Comparison of ENCODE assay signal across 8 cellular contexts in the genomic region with DNA sequence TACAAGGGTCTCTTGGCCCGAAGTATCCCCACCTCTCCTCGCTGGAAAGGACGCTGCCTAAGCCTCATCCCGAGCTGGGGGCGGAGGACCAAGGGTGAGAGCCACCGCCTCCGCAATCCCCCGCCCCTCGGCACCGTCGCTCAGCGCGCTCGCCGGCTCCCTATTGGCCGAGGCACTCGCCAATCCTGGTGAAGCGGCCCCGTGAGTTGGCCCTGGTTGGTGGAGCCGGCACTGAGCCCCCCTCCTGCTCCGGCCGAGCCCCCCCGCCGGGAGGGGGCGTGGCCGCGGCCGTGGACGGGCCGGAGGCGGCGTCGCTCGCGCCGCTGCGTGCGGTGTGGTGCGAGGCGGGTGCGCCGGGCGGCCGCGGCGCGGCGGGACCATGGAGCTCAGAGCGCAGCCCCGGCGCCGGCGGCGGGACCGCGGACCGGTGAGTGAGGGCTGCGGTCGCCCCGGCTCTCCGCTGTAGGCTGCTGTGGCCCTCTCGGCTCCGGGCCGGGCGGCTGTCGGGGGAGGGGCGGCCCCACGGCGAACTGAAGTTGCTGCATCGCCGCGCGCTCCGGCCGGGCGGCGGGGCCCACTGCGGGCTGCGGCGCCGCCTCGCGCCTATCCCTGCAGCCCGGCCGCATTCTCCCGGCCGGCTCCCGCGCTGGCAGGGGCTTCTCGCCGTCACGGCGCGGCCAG. TPM values are rescaled to one million over a fixed set of nuclear protein-coding genes. Genes with fewer than 3 reads are reported as not detected.
A peak's percentile ranks its signal among the peaks of the same experiment; 100 is the strongest.
DNase-seq lines count a peak whose midpoint lies in the region; ATAC-seq and TF ChIP-seq lines count a peak whose summit lies in the region.

A gene with protein sequence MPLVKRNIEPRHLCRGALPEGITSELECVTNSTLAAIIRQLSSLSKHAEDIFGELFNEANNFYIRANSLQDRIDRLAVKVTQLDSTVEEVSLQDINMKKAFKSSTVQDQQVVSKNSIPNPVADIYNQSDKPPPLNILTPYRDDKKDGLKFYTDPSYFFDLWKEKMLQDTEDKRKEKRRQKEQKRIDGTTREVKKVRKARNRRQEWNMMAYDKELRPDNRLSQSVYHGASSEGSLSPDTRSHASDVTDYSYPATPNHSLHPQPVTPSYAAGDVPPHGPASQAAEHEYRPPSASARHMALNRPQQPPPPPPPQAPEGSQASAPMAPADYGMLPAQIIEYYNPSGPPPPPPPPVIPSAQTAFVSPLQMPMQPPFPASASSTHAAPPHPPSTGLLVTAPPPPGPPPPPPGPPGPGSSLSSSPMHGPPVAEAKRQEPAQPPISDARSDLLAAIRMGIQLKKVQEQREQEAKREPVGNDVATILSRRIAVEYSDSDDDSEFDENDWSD (plus strand): TSS at position 291 of the 681 bp plus-strand sequence. CDS start 84,588 bp downstream, outside the sequence.

- H3K4me3 ChIP-seq in fibroblast of pulmonary artery (replicated peaks; ENCODE audit: low read depth, low read length) (peak within 1 kb of the TSS; percentile 58), subcutaneous abdominal adipose tissue (ENCODE audit: low read depth in 1 of 5, low read length in 5 of 5) (peak within 1 kb of the TSS; percentile 70 to 86 (median 75))

- H3K27me3 ChIP-seq in subcutaneous abdominal adipose tissue (ENCODE audit: control insufficient read depth in 5 of 5, insufficient read depth in 4 of 5, low read length in 5 of 5) = peaks cover 0 to 2% (median 0%) of the 10 kb centered on the region in 5 donors

- H3K4me1 ChIP-seq in subcutaneous abdominal adipose tissue (ENCODE audit: control insufficient read depth in 5 of 5, insufficient read depth in 5 of 5, low read length in 5 of 5) = peaks cover 4 to 37% (median 34%) of the 10 kb centered on the region in 5 donors

- ATAC-seq in GM19438 (IDR thresholded peaks at IDR 0.05; ENCODE audit: low read depth, unreplicated experiment) = peak; percentile 97
- peak; percentile 84 for ATAC-seq in HG03469 (IDR thresholded peaks at IDR 0.05; ENCODE audit: unreplicated experiment)

- H3K27ac ChIP-seq in C4-2B (peak within 1 kb of the TSS; percentile 66), subcutaneous abdominal adipose tissue (ENCODE audit: low read depth, low read length) (no peak within 1 kb of the TSS)

- TF ChIP-seq CTCF in C4-2B (conservative IDR thresholded peaks at IDR 0.05) = peak; percentile 11
- TF ChIP-seq CTCF in fibroblast of pulmonary artery (IDR thresholded peaks at IDR 0.05; ENCODE audit: low read length, missing control alignments) = no peak

- H3K9ac ChIP-seq in subcutaneous abdominal adipose tissue (ENCODE audit: low read length in 5 of 5) = peak within 1 kb of the TSS in 4 of 5 donors; percentile 41 to 72 (median 56)

- peak; percentile 89 for DNase-seq in NCI-H524 treated with DMSO at 0.1 percent for 48 hours (lab: John Stamatoyannopoulos, UW)
- DNase-seq in activated T-cell treated with anti-CD3 and anti-CD28 coated beads, Interleukin-2, amount 50 U/mL, for 48 hours = peak; percentile 71 to 75
- peak; percentile 93 for DNase-seq in fibroblast of pulmonary artery (ENCODE audit: low read depth)
- DNase-seq in myocyte (ENCODE audit: low read depth) = peak; percentile 95

- H3K9me3 ChIP-seq in subcutaneous abdominal adipose tissue (ENCODE audit: control insufficient read depth in 5 of 5, low read length in 5 of 5) = no peaks in the 10 kb centered on the region

- H3K36me3 ChIP-seq in subcutaneous abdominal adipose tissue (ENCODE audit: control insufficient read depth in 5 of 5, insufficient read depth in 5 of 5, low read length in 5 of 5) = no peaks in the 10 kb centered on the region

RNA-seq across cellular contexts. Expression of the gene that starts here (rescaled TPM):
- total RNA-seq in myocyte = 12.5 and 16.1 TPM in 2 replicates
- polyA plus RNA-seq in myocyte (2012) = 8.0 TPM
